In genomic region chr17:36566081-36566480, GRCh38 we compare ENCODE assay signal across 23 cellular contexts.
"Had no signal": no experiment of that assay in that cellular context is flagged by ENCODE, and none has a peak within 500 bp of the region (broad histone marks: within the 10 kb centered on the region; RNA-seq: fewer than 3 reads in every experiment).

No MANE protein-coding gene starts in this region.

- ATAC-seq: activated CD8-positive, alpha-beta memory T cell treated with anti-CD3 and anti-CD28 coated beads, Interleukin-2, amount 10 ng/mL, durations not matched to agents 7 days and 5 days; heart right ventricle; lower lobe of right lung; T-helper 17 cell had no signal

- H3K27ac Mint-ChIP-seq: activated B cell treated with CpG ODN at 0.5 μM for 24 hours; activated CD4-positive, alpha-beta memory T cell treated with anti-CD3 and anti-CD28 coated beads for 36 hours; activated CD8-positive, alpha-beta memory T cell treated with anti-CD3 and anti-CD28 coated beads, Interleukin-2, amount 10 ng/mL, durations not matched to agents 7 days and 5 days; activated naive CD4-positive, alpha-beta T cell treated with anti-CD3 and anti-CD28 coated beads, Interleukin-2, amount 10 ng/mL, durations not matched to agents 7 days and 5 days had no signal

- H3K9me3 ChIP-seq: heart right ventricle, lower lobe of right lung, sigmoid colon, thoracic aorta, upper lobe of left lung had no signal

- H3K27me3 ChIP-seq: heart right ventricle, sigmoid colon, upper lobe of left lung had no signal

- H3K9me3 Mint-ChIP-seq: activated B cell treated with CpG ODN at 0.5 μM for 24 hours; activated CD4-positive, alpha-beta memory T cell treated with anti-CD3 and anti-CD28 coated beads for 36 hours; activated naive CD4-positive, alpha-beta T cell treated with anti-CD3 and anti-CD28 coated beads, Interleukin-2, amount 10 ng/mL, durations not matched to agents 7 days and 5 days; naive B cell had no signal

- H3K4me3 ChIP-seq: heart right ventricle, lower lobe of right lung, sigmoid colon, SK-N-MC, smooth muscle cell, thoracic aorta, upper lobe of left lung had no signal

- H3K4me1 ChIP-seq: heart right ventricle, lower lobe of right lung, sigmoid colon, upper lobe of left lung had no signal

- DNase-seq: activated B cell treated with CpG ODN at 0.5 μM for 24 hours; activated CD4-positive, alpha-beta memory T cell treated with anti-CD3 and anti-CD28 coated beads for 36 hours; activated CD4-positive, alpha-beta T cell treated with anti-CD3 and anti-CD28 coated beads for 4 hours; activated CD8-positive, alpha-beta memory T cell treated with anti-CD3 and anti-CD28 coated beads, Interleukin-2, amount 10 ng/mL, durations not matched to agents 7 days and 5 days; activated effector memory CD4-positive, alpha-beta T cell treated with Interleukin-2 at 50 U/mL for 16 hours; activated naive CD4-positive, alpha-beta T cell treated with anti-CD3 and anti-CD28 coated beads, Interleukin-2, amount 10 ng/mL, durations not matched to agents 7 days and 5 days; amygdala; cerebellar nuclear complex; heart right ventricle; kidney; lower lobe of right lung; naive B cell; retina; sigmoid colon; stimulated activated CD4-positive, alpha-beta T cell treated with anti-CD3 and anti-CD28 coated beads, Interleukin-15, amount 100 ng/mL, for 24 hours; stimulated activated naive CD4-positive, alpha-beta T cell treated with Interleukin-2 at 50 U/mL for 16 hours; SW 1271; T-helper 17 cell; upper lobe of left lung had no signal

- H3K27ac ChIP-seq: epithelial cell of prostate, heart right ventricle, lower lobe of right lung, sigmoid colon, SK-N-MC, thoracic aorta, upper lobe of left lung had no signal

- H3K4me1 Mint-ChIP-seq: activated B cell treated with CpG ODN at 0.5 μM for 24 hours had no signal

- H3K27me3 Mint-ChIP-seq: activated B cell treated with CpG ODN at 0.5 μM for 24 hours; activated CD4-positive, alpha-beta memory T cell treated with anti-CD3 and anti-CD28 coated beads for 36 hours; activated CD8-positive, alpha-beta memory T cell treated with anti-CD3 and anti-CD28 coated beads, Interleukin-2, amount 10 ng/mL, durations not matched to agents 7 days and 5 days; activated naive CD4-positive, alpha-beta T cell treated with anti-CD3 and anti-CD28 coated beads, Interleukin-2, amount 10 ng/mL, durations not matched to agents 7 days and 5 days; naive B cell; T-helper 17 cell had no signal

- H3K4me3 Mint-ChIP-seq: activated B cell treated with CpG ODN at 0.5 μM for 24 hours; activated CD4-positive, alpha-beta memory T cell treated with anti-CD3 and anti-CD28 coated beads for 36 hours; activated CD8-positive, alpha-beta memory T cell treated with anti-CD3 and anti-CD28 coated beads, Interleukin-2, amount 10 ng/mL, durations not matched to agents 7 days and 5 days; activated naive CD4-positive, alpha-beta T cell treated with anti-CD3 and anti-CD28 coated beads, Interleukin-2, amount 10 ng/mL, durations not matched to agents 7 days and 5 days; naive B cell; T-helper 17 cell had no signal
